1 cellular context compared by ENCODE assay signal in the genomic region with DNA sequence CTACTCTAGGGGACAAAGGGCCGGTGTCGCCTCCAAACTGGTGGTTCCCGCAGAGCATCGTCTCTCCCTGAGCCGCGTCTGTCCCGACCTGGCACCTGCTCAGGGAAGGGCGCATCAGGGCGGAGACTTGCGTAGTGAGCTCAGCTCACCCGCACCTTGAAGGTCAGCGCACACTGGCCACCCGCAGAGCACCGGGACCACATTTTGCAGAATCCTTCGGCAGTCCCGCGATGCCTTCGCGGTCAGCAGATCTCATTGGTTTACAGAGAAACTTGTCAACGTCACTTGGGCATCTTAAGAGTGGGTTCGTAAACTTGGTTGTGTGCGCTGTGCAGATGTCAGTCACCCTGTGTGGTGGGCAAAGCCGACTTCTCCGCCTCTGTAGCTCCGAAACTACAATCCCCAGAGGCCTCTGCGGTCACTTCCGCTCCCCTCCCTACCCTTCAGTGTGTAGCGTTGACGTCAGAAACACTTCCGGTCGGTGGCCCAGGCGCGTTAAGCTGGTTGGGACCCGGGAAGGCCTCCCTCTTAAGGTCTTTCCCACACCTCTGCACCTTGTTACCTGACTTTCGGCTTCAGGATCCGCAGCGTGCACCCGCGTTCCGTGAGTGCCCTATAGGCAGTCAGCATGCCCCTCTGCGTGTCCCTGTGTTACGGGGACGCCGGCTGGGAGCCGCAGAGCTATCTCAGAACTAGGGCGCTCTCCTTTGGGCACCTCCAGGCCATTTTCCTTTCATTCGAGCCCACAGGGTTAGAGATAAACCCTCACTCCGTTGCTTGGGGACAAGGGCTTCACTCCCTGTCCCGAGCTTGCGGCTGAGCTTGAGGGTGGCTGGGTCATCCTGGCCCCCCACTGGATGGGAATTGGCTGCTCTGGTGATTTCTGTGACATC.
TF ChIP-seq lines count a peak whose summit lies in the region.

No MANE protein-coding gene starts in this region.

TF ChIP-seq in HEK293, 187 proteins besides CTCF, POLR2A, EP300 and RAD21 (continued from another document):
- peak; percentile 92 for TF ChIP-seq ZNF518A (tag by site-specific recombination; conservative IDR thresholded peaks at IDR 0.05; ENCODE audit: low read depth)
- no peak for TF ChIP-seq IKZF3 (tag by site-specific recombination; IDR thresholded peaks at IDR 0.05)
- TF ChIP-seq SCRT1 (tag by site-specific recombination; IDR thresholded peaks at IDR 0.05; ENCODE audit: borderline replicate concordance) = no peak
- TF ChIP-seq ZNF623 (tag by site-specific recombination; IDR thresholded peaks at IDR 0.05) = no peak; the same call in 1 of the 2 replicates
- TF ChIP-seq ZNF629 (tag by site-specific recombination; IDR thresholded peaks at IDR 0.05) = peak; percentile 100
- no peak for TF ChIP-seq GFI1B (tag by site-specific recombination; IDR thresholded peaks at IDR 0.05)
- TF ChIP-seq ZBTB1 (tag by site-specific recombination; IDR thresholded peaks at IDR 0.05) = no peak
- TF ChIP-seq, protein P1, sequence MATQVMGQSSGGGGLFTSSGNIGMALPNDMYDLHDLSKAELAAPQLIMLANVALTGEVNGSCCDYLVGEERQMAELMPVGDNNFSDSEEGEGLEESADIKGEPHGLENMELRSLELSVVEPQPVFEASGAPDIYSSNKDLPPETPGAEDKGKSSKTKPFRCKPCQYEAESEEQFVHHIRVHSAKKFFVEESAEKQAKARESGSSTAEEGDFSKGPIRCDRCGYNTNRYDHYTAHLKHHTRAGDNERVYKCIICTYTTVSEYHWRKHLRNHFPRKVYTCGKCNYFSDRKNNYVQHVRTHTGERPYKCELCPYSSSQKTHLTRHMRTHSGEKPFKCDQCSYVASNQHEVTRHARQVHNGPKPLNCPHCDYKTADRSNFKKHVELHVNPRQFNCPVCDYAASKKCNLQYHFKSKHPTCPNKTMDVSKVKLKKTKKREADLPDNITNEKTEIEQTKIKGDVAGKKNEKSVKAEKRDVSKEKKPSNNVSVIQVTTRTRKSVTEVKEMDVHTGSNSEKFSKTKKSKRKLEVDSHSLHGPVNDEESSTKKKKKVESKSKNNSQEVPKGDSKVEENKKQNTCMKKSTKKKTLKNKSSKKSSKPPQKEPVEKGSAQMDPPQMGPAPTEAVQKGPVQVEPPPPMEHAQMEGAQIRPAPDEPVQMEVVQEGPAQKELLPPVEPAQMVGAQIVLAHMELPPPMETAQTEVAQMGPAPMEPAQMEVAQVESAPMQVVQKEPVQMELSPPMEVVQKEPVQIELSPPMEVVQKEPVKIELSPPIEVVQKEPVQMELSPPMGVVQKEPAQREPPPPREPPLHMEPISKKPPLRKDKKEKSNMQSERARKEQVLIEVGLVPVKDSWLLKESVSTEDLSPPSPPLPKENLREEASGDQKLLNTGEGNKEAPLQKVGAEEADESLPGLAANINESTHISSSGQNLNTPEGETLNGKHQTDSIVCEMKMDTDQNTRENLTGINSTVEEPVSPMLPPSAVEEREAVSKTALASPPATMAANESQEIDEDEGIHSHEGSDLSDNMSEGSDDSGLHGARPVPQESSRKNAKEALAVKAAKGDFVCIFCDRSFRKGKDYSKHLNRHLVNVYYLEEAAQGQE (tag by site-specific recombination; IDR thresholded peaks at IDR 0.05) = 0 out of 2 replicates have a peak, but pooled peaks have one; percentile 42
- no peak for TF ChIP-seq ZNF19 (tag by site-specific recombination; IDR thresholded peaks at IDR 0.05; ENCODE audit: low read depth)
- no peak for TF ChIP-seq PRDM1 (tag by site-specific recombination; IDR thresholded peaks at IDR 0.05)
- TF ChIP-seq ZNF398 (tag by site-specific recombination; IDR thresholded peaks at IDR 0.05) = no peak
- TF ChIP-seq ZNF560 (tag by site-specific recombination; IDR thresholded peaks at IDR 0.05; ENCODE audit: borderline replicate concordance) = no peak
- TF ChIP-seq ZNF792 (tag by site-specific recombination; IDR thresholded peaks at IDR 0.05) = no peak
